Comparison of ENCODE assay signal across 8 cellular contexts in the genomic region with DNA sequence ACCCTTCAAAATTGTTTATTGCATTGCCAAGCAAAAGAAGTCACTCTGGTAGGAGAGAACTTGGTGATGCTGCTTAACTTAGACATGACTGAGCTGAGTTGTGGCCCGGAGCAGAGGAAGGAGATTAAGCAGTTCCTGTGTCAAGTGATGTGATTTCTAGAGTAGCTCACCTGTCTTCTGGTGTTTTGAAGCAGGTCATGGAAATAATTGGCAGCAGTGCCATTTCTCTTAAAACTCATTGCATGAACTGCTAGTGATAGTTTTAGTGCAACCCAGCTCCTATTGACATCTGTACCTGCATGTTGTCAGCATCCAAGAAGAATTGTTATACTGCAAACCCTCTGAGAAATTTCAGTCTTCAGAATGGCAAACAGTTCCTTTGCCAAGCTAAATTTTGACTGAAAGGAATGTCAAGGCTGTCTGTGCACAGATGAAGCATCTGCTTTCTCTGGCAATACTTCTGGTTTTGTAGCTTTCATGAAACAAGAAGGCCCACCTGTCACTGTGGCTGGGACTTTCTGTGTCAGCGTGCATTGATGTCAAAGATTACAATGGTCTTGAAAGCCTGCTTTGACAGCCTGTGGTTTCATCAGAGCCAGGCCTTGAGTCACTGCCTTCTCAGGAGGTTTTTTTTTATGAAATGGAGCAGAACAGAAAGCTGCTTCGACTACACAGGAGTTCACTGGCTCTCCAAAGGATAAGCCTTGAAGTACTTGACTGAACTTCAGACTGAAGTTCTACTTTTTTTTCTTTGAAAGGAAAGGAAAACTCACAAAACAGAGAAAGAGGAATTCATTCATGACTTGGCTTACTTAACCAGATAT.
A peak's percentile ranks its signal among the peaks of the same experiment; 100 is the strongest.
DNase-seq lines count a peak whose midpoint lies in the region; ATAC-seq and TF ChIP-seq lines count a peak whose summit lies in the region.

No MANE protein-coding gene starts in this region.

- no peak for TF ChIP-seq CTCF in fibroblast of mammary gland (conservative IDR thresholded peaks at IDR 0.05; ENCODE audit: control insufficient read depth, insufficient read depth, low read depth, low read length)

- DNase-seq in AG08396 (ENCODE audit: low spot score) (peak; percentile 32), fibroblast of mammary gland (ENCODE audit: low read depth) (peak; percentile 58), NCI-H82 (lab: John Stamatoyannopoulos, UW) (no peak), erythroblast (lab: John Stamatoyannopoulos, UW) (no peak)
- DNase-seq in activated CD8-positive, alpha-beta memory T cell treated with anti-CD3 and anti-CD28 coated beads for 4 hours (ENCODE audit: low read depth in 2 of 2) = peak; percentile 33 to 60
- DNase-seq in stimulated activated CD8-positive, alpha-beta memory T cell treated with anti-CD3 and anti-CD28 coated beads, Interleukin-2, amount 100 ng/mL, for 48 hours (ENCODE audit: low read depth in 2 of 2) = peak; percentile 21 to 54

- peak; percentile 70 for ATAC-seq in GM19397 (IDR thresholded peaks at IDR 0.05; ENCODE audit: unreplicated experiment)
- ATAC-seq in HG03469 (IDR thresholded peaks at IDR 0.05; ENCODE audit: unreplicated experiment) = peak; percentile 90

- no peak overlapping the region for H3K4me3 ChIP-seq in fibroblast of mammary gland (ENCODE audit: control insufficient read depth, low read depth, low read length)

- no peak for TF ChIP-seq POLR2A in erythroblast (IDR thresholded peaks at IDR 0.05; ENCODE audit: low read length)

Comparison
In these comparisons a context has a peak if more than half of its experiments do, and no peak if none do; other contexts are left out.
1. DNase-seq: peak in AG08396 (single experiment), activated CD8-positive, alpha-beta memory T cell treated with anti-CD3 and anti-CD28 coated beads for 4 hours (2 of 2), fibroblast of mammary gland (single experiment) and stimulated activated CD8-positive, alpha-beta memory T cell treated with anti-CD3 and anti-CD28 coated beads, Interleukin-2, amount 100 ng/mL, for 48 hours (2 of 2); none in NCI-H82 (single experiment) and erythroblast (0 of 2).